ENCODE assay signal across 21 cellular contexts in the genomic region with DNA sequence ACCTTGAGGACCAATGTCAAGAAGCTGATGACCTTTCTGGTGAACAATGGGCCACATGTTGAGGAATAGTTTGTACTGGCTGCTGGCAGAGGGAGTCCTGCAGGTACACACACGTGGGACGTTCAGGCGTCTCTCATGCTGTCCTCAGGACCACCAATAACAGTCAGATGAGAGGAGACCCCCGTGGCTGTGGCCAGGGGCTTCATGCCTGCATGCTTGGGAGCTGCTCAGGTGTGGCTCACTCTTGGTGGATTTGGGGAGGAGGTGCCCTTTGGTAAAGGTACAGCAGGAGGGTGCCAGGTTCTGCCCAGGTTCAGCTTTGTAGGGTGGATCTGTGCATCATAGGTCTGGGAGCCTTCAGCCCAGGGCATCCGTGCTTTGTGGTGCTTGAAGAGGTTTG.
DNase-seq lines count a peak whose midpoint lies in the region; ATAC-seq and TF ChIP-seq lines count a peak whose summit lies in the region.
"Had no signal": no experiment of that assay in that cellular context is flagged by ENCODE, and none has a peak within 500 bp of the region (broad histone marks: within the 10 kb centered on the region; RNA-seq: fewer than 3 reads in every experiment).

No MANE protein-coding gene starts in this region.

- no peak overlapping the region for H3K27ac ChIP-seq in neural progenitor cell
- H3K27ac ChIP-seq in sigmoid colon, result no peak overlapping the region
- H3K27ac ChIP-seq: BLaER1 treated with 17β-estradiol and CSF1 and Interleukin-3, amounts not matched to agents 10 nM and 100 nM; GM23248 had no signal

- no peak overlapping the region for H3K9ac ChIP-seq in neural progenitor cell
- H3K9ac ChIP-seq: BLaER1 treated with 17β-estradiol and CSF1 and Interleukin-3, amounts not matched to agents 10 nM and 100 nM; GM23248 had no signal

- no peaks in the 10 kb centered on the region for H3K9me3 ChIP-seq in neural progenitor cell (ENCODE audit: low read depth)
- H3K9me3 ChIP-seq in sigmoid colon, result no peaks in the 10 kb centered on the region
- H3K9me3 ChIP-seq: HAP-1 had no signal

- H2AFZ ChIP-seq in neural progenitor cell (replicated peaks), result no peak overlapping the region
- H2AFZ ChIP-seq: GM23248 had no signal

- H3K27ac Mint-ChIP-seq in stimulated activated naive CD8-positive, alpha-beta T cell treated with anti-CD3 and anti-CD28 coated beads, Interleukin-15, amount 100 ng/mL, for 72 hours, result no peak overlapping the region
- no peak overlapping the region for H3K27ac Mint-ChIP-seq in neural progenitor cell
- H3K27ac Mint-ChIP-seq: B cell; CD4-positive, CD25-positive, alpha-beta regulatory T cell; CD8-positive, alpha-beta memory T cell had no signal

- H3K4me2 ChIP-seq in neural progenitor cell, result peak overlapping the region; percentile 12
- H3K4me2 ChIP-seq: BLaER1 treated with 17β-estradiol and CSF1 and Interleukin-3, amounts not matched to agents 10 nM and 100 nM had no signal

- no peak overlapping the region for H3K4me3 Mint-ChIP-seq in stimulated activated naive CD8-positive, alpha-beta T cell treated with anti-CD3 and anti-CD28 coated beads, Interleukin-15, amount 100 ng/mL, for 72 hours
- H3K4me3 Mint-ChIP-seq in neural progenitor cell, result no peak overlapping the region
- H3K4me3 Mint-ChIP-seq: B cell; CD4-positive, CD25-positive, alpha-beta regulatory T cell; CD8-positive, alpha-beta memory T cell had no signal

- no peaks in the 10 kb centered on the region for H3K79me2 ChIP-seq in neural progenitor cell (ENCODE audit: low read depth)

- no peak for DNase-seq in stimulated activated naive CD8-positive, alpha-beta T cell treated with anti-CD3 and anti-CD28 coated beads, Interleukin-15, amount 100 ng/mL, for 72 hours
- no peak for DNase-seq in stimulated activated naive CD8-positive, alpha-beta T cell treated with anti-CD3 and anti-CD28 coated beads, Interleukin-15, Interleukin-2, amounts not matched to agents 100 U/mL and 50 U/mL, for 24 hours
- DNase-seq in neural progenitor cell (ENCODE audit: low spot score) (no peak), sigmoid colon (peak; percentile 54), iPS-NIHi11 (ENCODE audit: low spot score) (no peak), NCI-H2029 (lab: John Stamatoyannopoulos, UW) (no peak)
- DNase-seq: CD4-positive, CD25-positive, alpha-beta regulatory T cell; COR-L47; DMS 273 treated with DMSO at 0.1 percent for 48 hours; DMS53; DND-41; EL; GM23248; IMR-90 had no signal

- H3K4me1 ChIP-seq in neural progenitor cell (peaks cover 16% of the 10 kb centered on the region), sigmoid colon (peaks cover 0 to 34% (median 24%) of the 10 kb centered on the region in 4 donors)
- H3K4me1 ChIP-seq: HAP-1 had no signal

- WGBS in sigmoid colon, 2 donors, result 71 to 83% methylated on average over 5 of the region's 5 CpGs

- H3K27me3 Mint-ChIP-seq in stimulated activated naive CD8-positive, alpha-beta T cell treated with anti-CD3 and anti-CD28 coated beads, Interleukin-15, amount 100 ng/mL, for 72 hours, result peaks cover 4% of the 10 kb centered on the region
- peaks cover 2% of the 10 kb centered on the region for H3K27me3 Mint-ChIP-seq in neural progenitor cell (ENCODE audit: insufficient read depth, low read depth)
- H3K27me3 Mint-ChIP-seq: B cell; CD4-positive, CD25-positive, alpha-beta regulatory T cell had no signal

- H3K36me3 ChIP-seq in neural progenitor cell (no peaks in the 10 kb centered on the region), sigmoid colon (no peaks in the 10 kb centered on the region)
- H3K36me3 ChIP-seq: HAP-1 had no signal

- H3K4me1 Mint-ChIP-seq in stimulated activated naive CD8-positive, alpha-beta T cell treated with anti-CD3 and anti-CD28 coated beads, Interleukin-15, amount 100 ng/mL, for 72 hours, result no peaks in the 10 kb centered on the region
- H3K4me1 Mint-ChIP-seq in neural progenitor cell, result peaks cover 33% of the 10 kb centered on the region
- H3K4me1 Mint-ChIP-seq: B cell; CD4-positive, CD25-positive, alpha-beta regulatory T cell had no signal

- H3F3A ChIP-seq in neural progenitor cell (ENCODE audit: low read depth), result peaks cover 11% of the 10 kb centered on the region

- no peaks in the 10 kb centered on the region for H3K36me3 Mint-ChIP-seq in neural progenitor cell
- H3K36me3 Mint-ChIP-seq: CD4-positive, CD25-positive, alpha-beta regulatory T cell; CD8-positive, alpha-beta memory T cell had no signal

- no peak for TF ChIP-seq EP300 in sigmoid colon (IDR thresholded peaks at IDR 0.05)

- intact Hi-C loops in sigmoid colon (cut with DNase I), result no loop called here

- H3K9me3 Mint-ChIP-seq in stimulated activated naive CD8-positive, alpha-beta T cell treated with anti-CD3 and anti-CD28 coated beads, Interleukin-15, amount 100 ng/mL, for 72 hours, result no peaks in the 10 kb centered on the region
- no peaks in the 10 kb centered on the region for H3K9me3 Mint-ChIP-seq in neural progenitor cell
- H3K9me3 Mint-ChIP-seq: CD4-positive, CD25-positive, alpha-beta regulatory T cell; CD8-positive, alpha-beta memory T cell had no signal

- H3K27me3 ChIP-seq in neural progenitor cell (no peaks in the 10 kb centered on the region), sigmoid colon (no peaks in the 10 kb centered on the region)

- no peak for TF ChIP-seq CTCF in neural progenitor cell (IDR thresholded peaks at IDR 0.05)
- no peak for TF ChIP-seq CTCF in sigmoid colon (IDR thresholded peaks at IDR 0.05)

- no peak for TF ChIP-seq POLR2A in sigmoid colon (IDR thresholded peaks at IDR 0.05)

- H3K4me3 ChIP-seq in neural progenitor cell (no peak overlapping the region), sigmoid colon (no peak overlapping the region)
- H3K4me3 ChIP-seq: GM12878, GM23248, HAP-1 had no signal

- peak; percentile 12 for ATAC-seq in stimulated activated naive CD8-positive, alpha-beta T cell treated with anti-CD3 and anti-CD28 coated beads, Interleukin-15, amount 100 ng/mL, for 72 hours
- no peak for ATAC-seq in stimulated activated naive CD8-positive, alpha-beta T cell treated with anti-CD3 and anti-CD28 coated beads, Interleukin-15, Interleukin-2, amounts not matched to agents 100 U/mL and 50 U/mL, for 24 hours
- ATAC-seq in HG03039 (IDR thresholded peaks at IDR 0.05; ENCODE audit: unreplicated experiment) (no peak), HG02884 (IDR thresholded peaks at IDR 0.05; ENCODE audit: unreplicated experiment) (no peak)
- ATAC-seq: GM12878 had no signal

- no peaks in the 10 kb centered on the region for H4K20me1 ChIP-seq in neural progenitor cell (ENCODE audit: low read depth)
- H4K20me1 ChIP-seq: BLaER1 treated with 17β-estradiol and CSF1 and Interleukin-3, amounts not matched to agents 10 nM and 100 nM had no signal
